9 cellular contexts compared by ENCODE assay signal in the genomic region with DNA sequence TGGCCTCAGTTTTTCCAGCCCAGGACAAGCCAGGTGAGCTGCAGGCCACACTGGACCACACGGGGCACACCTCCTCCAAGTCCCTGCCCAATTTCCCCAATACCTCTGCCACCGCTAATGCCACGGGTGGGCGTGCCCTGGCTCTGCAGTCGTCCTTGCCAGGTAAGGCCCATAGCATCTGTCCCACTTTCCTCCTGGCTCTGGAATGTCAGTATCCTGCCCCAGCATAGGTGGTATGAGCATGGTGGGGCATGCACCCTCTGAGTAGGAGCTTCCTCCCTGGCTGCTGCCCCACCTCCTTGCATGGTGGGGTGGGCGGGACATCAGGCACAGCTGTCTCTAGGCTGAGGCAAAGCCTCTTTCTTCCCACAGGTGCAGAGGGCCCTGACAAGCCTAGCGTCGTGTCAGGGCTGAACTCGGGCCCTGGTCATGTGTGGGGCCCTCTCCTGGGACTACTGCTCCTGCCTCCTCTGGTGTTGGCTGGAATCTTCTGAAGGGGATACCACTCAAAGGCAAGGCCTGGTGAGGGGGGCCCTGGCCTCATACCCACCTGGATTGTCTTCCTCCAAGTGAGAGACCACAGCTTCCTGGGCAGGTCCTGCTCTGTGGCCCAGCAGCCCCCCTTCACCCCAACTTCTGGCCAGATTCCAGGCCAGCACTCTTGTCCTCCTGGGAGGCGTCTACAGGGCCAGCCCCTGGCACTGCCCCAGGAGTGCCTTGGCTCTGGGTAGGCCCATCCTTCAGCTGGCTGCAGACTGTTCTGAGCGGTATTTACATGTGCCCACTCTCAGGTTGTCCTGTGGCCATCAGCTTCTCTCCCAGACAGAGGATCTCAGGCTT. TPM values are rescaled to one million over a fixed set of nuclear protein-coding genes. Genes with fewer than 3 reads are reported as not detected.
DNase-seq lines count a peak whose midpoint lies in the region; ATAC-seq and TF ChIP-seq lines count a peak whose summit lies in the region.
"Had no signal": no experiment of that assay in that cellular context is flagged by ENCODE, and none has a peak within 500 bp of the region (broad histone marks: within the 10 kb centered on the region; RNA-seq: fewer than 3 reads in every experiment).

No MANE protein-coding gene starts in this region.

- H3K79me1 ChIP-seq in mesendoderm (ENCODE audit: low read length), result no peaks in the 10 kb centered on the region

- no peak overlapping the region for H3K4me2 ChIP-seq in mesendoderm (ENCODE audit: low read length)

- no peak overlapping the region for H2BK5ac ChIP-seq in mesendoderm (ENCODE audit: low read length)

- H3K18ac ChIP-seq in mesendoderm (ENCODE audit: low read length), result no peak overlapping the region

- no peak overlapping the region for H2AK5ac ChIP-seq in mesendoderm (ENCODE audit: low read length)

- H4K5ac ChIP-seq in mesendoderm (ENCODE audit: low read length), result no peak overlapping the region

- peak overlapping the region; percentile 52 for H2AFZ ChIP-seq in neuron (ENCODE audit: low read depth, low read length)

- no peak overlapping the region for H3K4ac ChIP-seq in mesendoderm (ENCODE audit: low read depth, low read length)

- no peak overlapping the region for H3K9ac ChIP-seq in mesendoderm (ENCODE audit: low read length)

- peak; percentile 65 for DNase-seq in GM20000 (ENCODE audit: low spot score)
- peak; percentile 56 for DNase-seq in NCI-H1105 (lab: John Stamatoyannopoulos, UW)
- DNase-seq in astrocyte of the hippocampus (ENCODE audit: low read depth, low spot score), result peak; percentile 41
- DNase-seq in mesendoderm, result no peak
- DNase-seq in KBM-7, result no peak
- DNase-seq: NCI-H1048 had no signal

- H4K8ac ChIP-seq in mesendoderm (ENCODE audit: low read depth, low read length), result no peak overlapping the region

- no peak overlapping the region for H2BK15ac ChIP-seq in mesendoderm (replicated peaks; ENCODE audit: low read depth)

- peaks cover 5% of the 10 kb centered on the region for H3K4me1 ChIP-seq in neuron (ENCODE audit: insufficient read depth, low read length)
- no peaks in the 10 kb centered on the region for H3K4me1 ChIP-seq in mesendoderm (ENCODE audit: control insufficient read depth, low read depth, low read length)

- TF ChIP-seq CTCF in GM20000 (IDR thresholded peaks at IDR 0.05; ENCODE audit: extremely low read depth, missing control alignments), result no peak

- H3K9me3 ChIP-seq in neuron (ENCODE audit: low read length), result no peaks in the 10 kb centered on the region

- no peak overlapping the region for H3K23ac ChIP-seq in mesendoderm (ENCODE audit: low read length)

- H3K56ac ChIP-seq in mesendoderm (ENCODE audit: low read length), result no peak overlapping the region

- in situ Hi-C loops in KBM-7 (cut with MboI; ENCODE audit: low pct_unique_long_range_greater_than_20kb, low sequenced_read_pairs), result no loop called here

- no peaks in the 10 kb centered on the region for H3K79me2 ChIP-seq in mesendoderm (ENCODE audit: control insufficient read depth, insufficient read depth, low read length)

- H3K36me3 ChIP-seq in neuron (ENCODE audit: insufficient read depth, low read length) (peaks cover 16% of the 10 kb centered on the region), mesendoderm (ENCODE audit: control insufficient read depth, insufficient read depth, low read length) (peaks cover 9% of the 10 kb centered on the region)

- H3K4me3 ChIP-seq in neuron (ENCODE audit: low read length), result no peak overlapping the region
- no peak overlapping the region for H3K4me3 ChIP-seq in mesendoderm (ENCODE audit: low read length)

- no peak overlapping the region for H2BK120ac ChIP-seq in mesendoderm (ENCODE audit: low read depth, low read length)

- ATAC-seq in HG02588 (IDR thresholded peaks at IDR 0.05; ENCODE audit: unreplicated experiment), result no peak
- ATAC-seq in GM18867 (IDR thresholded peaks at IDR 0.05; ENCODE audit: unreplicated experiment), result no peak

- no CpG with 5 or more reads among the region's 11 CpGs for WGBS in mesendoderm (ENCODE audit: extremely low coverage, insufficient coverage, low lambda C conversion rate)

- H3K27me3 ChIP-seq in neuron (ENCODE audit: insufficient read depth, low read length) (no peaks in the 10 kb centered on the region), mesendoderm (ENCODE audit: insufficient read depth, low read length, poor library complexity) (no peaks in the 10 kb centered on the region)

- H3K27ac ChIP-seq in mesendoderm (ENCODE audit: low read depth, low read length), result no peak overlapping the region

RNA-seq across cellular contexts. Expression of a gene that starts 9.1 kb away (rescaled TPM):
- polyA plus RNA-seq in mesendoderm (2013, experiment 1 of 2), result not detected
- polyA plus RNA-seq in mesendoderm (2013, experiment 2 of 2), result not detected

RNA-seq across cellular contexts. Expression of a gene that starts 22.3 kb away (rescaled TPM):
- 117 TPM for polyA plus RNA-seq in mesendoderm (2013, experiment 1 of 2)
- 118 TPM for polyA plus RNA-seq in mesendoderm (2013, experiment 2 of 2)

RNA-seq across cellular contexts. Expression of a gene that starts 41.8 kb away (rescaled TPM):
- 0.18 TPM for polyA plus RNA-seq in mesendoderm (2013, experiment 1 of 2)
- 0.20 TPM for polyA plus RNA-seq in mesendoderm (2013, experiment 2 of 2)

Comparison
In these comparisons a context has a peak if more than half of its experiments do, and no peak if none do; other contexts are left out.
1. DNase-seq: peak in GM20000 (single experiment), NCI-H1105 (single experiment) and astrocyte of the hippocampus (single experiment); none in mesendoderm (single experiment) and KBM-7 (single experiment).